In the genomic region with DNA sequence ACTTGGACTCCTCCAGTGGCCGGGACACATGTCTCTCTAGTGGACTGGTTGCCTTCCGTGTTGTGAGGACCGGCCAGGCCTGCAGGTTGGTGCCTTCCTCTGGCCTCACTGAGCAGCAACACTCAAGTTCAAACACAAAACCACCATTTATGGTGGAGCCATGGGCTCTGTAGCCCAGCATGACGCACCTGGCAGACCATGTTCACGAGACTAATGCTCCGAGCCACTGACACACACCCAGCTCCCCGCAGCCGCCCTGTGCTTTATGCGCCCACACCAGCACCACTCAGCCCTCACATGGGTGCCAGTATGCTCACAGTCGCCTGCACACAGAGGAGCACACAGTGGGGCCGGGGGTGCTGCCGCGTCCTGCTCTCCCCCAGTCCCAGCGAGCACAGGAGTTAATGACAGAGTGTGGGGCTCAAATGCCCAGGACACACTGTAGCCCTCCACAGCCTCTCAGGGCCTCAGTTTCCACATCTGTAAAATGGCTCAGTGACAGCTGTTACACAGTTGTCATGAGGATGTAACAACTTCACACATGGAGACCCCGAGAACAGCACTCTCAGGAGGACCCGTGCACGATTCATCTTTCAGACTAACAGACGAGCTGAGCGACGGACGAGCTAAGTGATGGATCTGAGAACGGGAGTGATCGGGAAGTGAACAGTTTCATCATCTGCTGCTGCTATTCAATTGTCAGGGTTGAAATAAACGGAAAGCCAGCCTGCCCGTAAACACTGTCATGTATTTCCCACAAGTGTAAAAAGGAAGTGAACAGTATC, we compare ENCODE assay signal across 1 cellular context.
TF ChIP-seq lines count a peak whose summit lies in the region.

No MANE protein-coding gene starts in this region.

TF ChIP-seq in SK-N-SH treated with all-trans-retinoic acid at 6 μM for 48 hours, 23 proteins besides CTCF, POLR2A, EP300 and RAD21 (continued from another document):
- TF ChIP-seq, protein P1, sequence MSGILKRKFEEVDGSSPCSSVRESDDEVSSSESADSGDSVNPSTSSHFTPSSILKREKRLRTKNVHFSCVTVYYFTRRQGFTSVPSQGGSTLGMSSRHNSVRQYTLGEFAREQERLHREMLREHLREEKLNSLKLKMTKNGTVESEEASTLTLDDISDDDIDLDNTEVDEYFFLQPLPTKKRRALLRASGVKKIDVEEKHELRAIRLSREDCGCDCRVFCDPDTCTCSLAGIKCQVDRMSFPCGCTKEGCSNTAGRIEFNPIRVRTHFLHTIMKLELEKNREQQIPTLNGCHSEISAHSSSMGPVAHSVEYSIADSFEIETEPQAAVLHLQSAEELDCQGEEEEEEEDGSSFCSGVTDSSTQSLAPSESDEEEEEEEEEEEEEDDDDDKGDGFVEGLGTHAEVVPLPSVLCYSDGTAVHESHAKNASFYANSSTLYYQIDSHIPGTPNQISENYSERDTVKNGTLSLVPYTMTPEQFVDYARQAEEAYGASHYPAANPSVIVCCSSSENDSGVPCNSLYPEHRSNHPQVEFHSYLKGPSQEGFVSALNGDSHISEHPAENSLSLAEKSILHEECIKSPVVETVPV (CRISPR knock-in tag; IDR thresholded peaks at IDR 0.05): no peak
- TF ChIP-seq ISL1 (CRISPR knock-in tag; IDR thresholded peaks at IDR 0.05): no peak
- no peak for TF ChIP-seq ZNF8 (CRISPR knock-in tag; IDR thresholded peaks at IDR 0.05)
- TF ChIP-seq PPARA (CRISPR knock-in tag; IDR thresholded peaks at IDR 0.05; ENCODE audit: borderline replicate concordance): no peak
